Comparison of ENCODE assay signal across 19 cellular contexts in the genomic region with DNA sequence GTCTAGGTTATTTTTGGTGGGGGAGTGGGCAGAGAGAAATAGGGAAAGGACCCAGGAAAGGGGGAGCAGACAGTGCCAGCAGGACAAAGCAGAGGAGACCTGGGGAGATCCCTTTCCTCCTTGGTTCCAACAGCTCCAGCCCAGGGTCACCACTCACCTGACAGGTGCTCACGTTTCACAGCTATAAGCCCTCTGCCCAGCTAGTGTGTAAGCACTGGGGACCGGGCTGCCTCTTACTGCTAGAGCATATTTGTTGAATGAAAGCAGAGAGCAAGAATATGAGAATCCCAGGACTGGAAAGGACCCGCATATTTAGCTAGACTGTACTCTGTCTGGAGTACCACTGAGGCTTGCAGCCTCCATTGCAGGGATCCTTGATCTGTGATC. TPM values are rescaled to one million over a fixed set of nuclear protein-coding genes. Genes with fewer than 3 reads are reported as not detected.
A peak's percentile ranks its signal among the peaks of the same experiment; 100 is the strongest.
DNase-seq lines count a peak whose midpoint lies in the region; ATAC-seq and TF ChIP-seq lines count a peak whose summit lies in the region.
"Had no signal": no experiment of that assay in that cellular context is flagged by ENCODE, and none has a peak within 500 bp of the region (broad histone marks: within the 10 kb centered on the region; RNA-seq: fewer than 3 reads in every experiment).

No MANE protein-coding gene starts in this region.

- H3K9me3 ChIP-seq in esophagus muscularis mucosa: no peaks in the 10 kb centered on the region
- H3K9me3 ChIP-seq: lower lobe of right lung, suprapubic skin had no signal

- H3K27ac ChIP-seq in esophagus muscularis mucosa (replicated peaks in 1 of 4) (peak overlapping the region; percentile 94 to 97 (median 96)), urinary bladder (ENCODE audit: low read depth) (peak overlapping the region; percentile 25)
- H3K27ac ChIP-seq: hepatocyte, lower lobe of right lung had no signal

- H3K27me3 ChIP-seq in esophagus muscularis mucosa: no peaks in the 10 kb centered on the region
- H3K27me3 ChIP-seq: hepatocyte, suprapubic skin had no signal

- POLR2A ChIA-PET in activated naive CD8-positive, alpha-beta T cell treated with anti-CD3 and anti-CD28 coated beads, Interleukin-2, amount 10 ng/mL, durations not matched to agents 7 days and 5 days (lab: Charles Lee): no interaction called here

- peak in 1 of 3 experiments; percentile 4 for TF ChIP-seq CTCF in esophagus muscularis mucosa (IDR thresholded peaks at IDR 0.05)

- TF ChIP-seq POLR2A in esophagus muscularis mucosa (IDR thresholded peaks at IDR 0.05; ENCODE audit: low read depth): no peak

- TF ChIP-seq EP300 in esophagus muscularis mucosa (IDR thresholded peaks at IDR 0.05): no peak

- DNase-seq in activated naive CD8-positive, alpha-beta T cell treated with anti-CD3 and anti-CD28 coated beads, Interleukin-2, amount 10 ng/mL, durations not matched to agents 7 days and 5 days: peak; percentile 15
- DNase-seq in activated naive CD8-positive, alpha-beta T cell treated with anti-CD3 and anti-CD28 coated beads for 36 hours: no peak
- DNase-seq in esophagus muscularis mucosa (ENCODE audit: extremely low spot score) (no peak), sciatic nerve (ENCODE audit: low spot score) (peak; percentile 31)
- no peak for DNase-seq in activated CD4-positive, alpha-beta T cell treated with anti-CD3 and anti-CD28 coated beads for 48 hours
- DNase-seq in stimulated activated effector memory CD8-positive, alpha-beta T cell treated with anti-CD3 and anti-CD28 coated beads, Interleukin-12 subunit alpha, Interleukin-12 subunit beta, amount 100 ng/mL, for 72 hours (ENCODE audit: low spot score in 2 of 2): no peak
- DNase-seq: activated CD4-positive, alpha-beta T cell treated with anti-CD3 and anti-CD28 coated beads, Interleukin-2, amount 10 ng/mL, durations not matched to agents 24 days and 14 days; amniotic stem cell; GOT3; Kasumi-1; lower lobe of right lung; Right ventricle myocardium superior; stimulated activated CD4-positive, alpha-beta T cell treated with anti-CD3 and anti-CD28 coated beads, Interleukin-4, amount 100 ng/mL, for 1 hour had no signal

- no peaks in the 10 kb centered on the region for H3K36me3 Mint-ChIP-seq in activated naive CD8-positive, alpha-beta T cell treated with anti-CD3 and anti-CD28 coated beads, Interleukin-2, amount 10 ng/mL, durations not matched to agents 7 days and 5 days
- H3K36me3 Mint-ChIP-seq in activated naive CD8-positive, alpha-beta T cell treated with anti-CD3 and anti-CD28 coated beads for 36 hours: no peaks in the 10 kb centered on the region
- peaks cover 12% of the 10 kb centered on the region for H3K36me3 Mint-ChIP-seq in stimulated activated effector memory CD8-positive, alpha-beta T cell treated with anti-CD3 and anti-CD28 coated beads, Interleukin-12 subunit alpha, Interleukin-12 subunit beta, amount 100 ng/mL, for 72 hours

- H3K36me3 ChIP-seq in esophagus muscularis mucosa: peaks cover 0 to 25% (median 4%) of the 10 kb centered on the region in 4 donors
- H3K36me3 ChIP-seq in urinary bladder (ENCODE audit: insufficient read depth): no peaks in the 10 kb centered on the region

- ATAC-seq in activated naive CD8-positive, alpha-beta T cell treated with anti-CD3 and anti-CD28 coated beads, Interleukin-2, amount 10 ng/mL, durations not matched to agents 7 days and 5 days (ENCODE audit: low read depth): no peak
- ATAC-seq in sciatic nerve: no peak
- ATAC-seq in stimulated activated effector memory CD8-positive, alpha-beta T cell treated with anti-CD3 and anti-CD28 coated beads, Interleukin-12 subunit alpha, Interleukin-12 subunit beta, amount 100 ng/mL, for 72 hours: no peak
- ATAC-seq in HG03439 (IDR thresholded peaks at IDR 0.05; ENCODE audit: unreplicated experiment): no peak
- ATAC-seq: lower lobe of right lung had no signal

- H3K4me1 Mint-ChIP-seq in activated naive CD8-positive, alpha-beta T cell treated with anti-CD3 and anti-CD28 coated beads, Interleukin-2, amount 10 ng/mL, durations not matched to agents 7 days and 5 days: peaks cover 11% of the 10 kb centered on the region
- H3K4me1 Mint-ChIP-seq in activated naive CD8-positive, alpha-beta T cell treated with anti-CD3 and anti-CD28 coated beads for 36 hours: peaks cover 18% of the 10 kb centered on the region
- H3K4me1 Mint-ChIP-seq in stimulated activated effector memory CD8-positive, alpha-beta T cell treated with anti-CD3 and anti-CD28 coated beads, Interleukin-12 subunit alpha, Interleukin-12 subunit beta, amount 100 ng/mL, for 72 hours: peaks cover 43% of the 10 kb centered on the region

- no peak overlapping the region for H3K4me3 Mint-ChIP-seq in activated naive CD8-positive, alpha-beta T cell treated with anti-CD3 and anti-CD28 coated beads, Interleukin-2, amount 10 ng/mL, durations not matched to agents 7 days and 5 days
- H3K4me3 Mint-ChIP-seq in activated naive CD8-positive, alpha-beta T cell treated with anti-CD3 and anti-CD28 coated beads for 36 hours: no peak overlapping the region
- no peak overlapping the region for H3K4me3 Mint-ChIP-seq in stimulated activated effector memory CD8-positive, alpha-beta T cell treated with anti-CD3 and anti-CD28 coated beads, Interleukin-12 subunit alpha, Interleukin-12 subunit beta, amount 100 ng/mL, for 72 hours
- H3K4me3 Mint-ChIP-seq: activated CD4-positive, alpha-beta T cell treated with anti-CD3 and anti-CD28 coated beads, Interleukin-2, amount 10 ng/mL, durations not matched to agents 24 days and 14 days; B cell had no signal

- no peaks in the 10 kb centered on the region for H3K9me3 Mint-ChIP-seq in activated naive CD8-positive, alpha-beta T cell treated with anti-CD3 and anti-CD28 coated beads, Interleukin-2, amount 10 ng/mL, durations not matched to agents 7 days and 5 days
- H3K9me3 Mint-ChIP-seq in activated naive CD8-positive, alpha-beta T cell treated with anti-CD3 and anti-CD28 coated beads for 36 hours: no peaks in the 10 kb centered on the region
- H3K9me3 Mint-ChIP-seq in stimulated activated effector memory CD8-positive, alpha-beta T cell treated with anti-CD3 and anti-CD28 coated beads, Interleukin-12 subunit alpha, Interleukin-12 subunit beta, amount 100 ng/mL, for 72 hours: no peaks in the 10 kb centered on the region
- H3K9me3 Mint-ChIP-seq: activated CD4-positive, alpha-beta T cell treated with anti-CD3 and anti-CD28 coated beads, Interleukin-2, amount 10 ng/mL, durations not matched to agents 24 days and 14 days had no signal

- H3K4me3 ChIP-seq in esophagus muscularis mucosa (peak overlapping the region in 2 of 4 donors; percentile 10 to 34), urinary bladder (ENCODE audit: low read depth, low read length) (no peak overlapping the region)
- H3K4me3 ChIP-seq: hepatocyte, lower lobe of right lung, skin epidermis, suprapubic skin had no signal

- intact Hi-C loops in esophagus muscularis mucosa (cut with DNase I) (no loop called here), sciatic nerve (cut with DNase I) (no loop called here)

- H3K27me3 Mint-ChIP-seq in activated naive CD8-positive, alpha-beta T cell treated with anti-CD3 and anti-CD28 coated beads, Interleukin-2, amount 10 ng/mL, durations not matched to agents 7 days and 5 days: peaks cover 13% of the 10 kb centered on the region
- H3K27me3 Mint-ChIP-seq in activated naive CD8-positive, alpha-beta T cell treated with anti-CD3 and anti-CD28 coated beads for 36 hours: peaks cover 3% of the 10 kb centered on the region

- H3K27ac Mint-ChIP-seq in activated naive CD8-positive, alpha-beta T cell treated with anti-CD3 and anti-CD28 coated beads, Interleukin-2, amount 10 ng/mL, durations not matched to agents 7 days and 5 days: no peak overlapping the region
- no peak overlapping the region for H3K27ac Mint-ChIP-seq in activated naive CD8-positive, alpha-beta T cell treated with anti-CD3 and anti-CD28 coated beads for 36 hours
- no peak overlapping the region for H3K27ac Mint-ChIP-seq in stimulated activated effector memory CD8-positive, alpha-beta T cell treated with anti-CD3 and anti-CD28 coated beads, Interleukin-12 subunit alpha, Interleukin-12 subunit beta, amount 100 ng/mL, for 72 hours
- H3K27ac Mint-ChIP-seq: activated CD4-positive, alpha-beta T cell treated with anti-CD3 and anti-CD28 coated beads, Interleukin-2, amount 10 ng/mL, durations not matched to agents 24 days and 14 days; B cell had no signal

- peaks cover 99 to 100% (median 100%) of the 10 kb centered on the region in 4 donors for H3K4me1 ChIP-seq in esophagus muscularis mucosa
- H3K4me1 ChIP-seq in urinary bladder (ENCODE audit: insufficient read depth): no peaks in the 10 kb centered on the region

- WGBS in esophagus muscularis mucosa: 56% methylated on average over 3 of the region's 3 CpGs
- WGBS in urinary bladder: 59% methylated on average over 3 of the region's 3 CpGs

RNA-seq across cellular contexts. Expression of a gene that starts 6.7 kb away (rescaled TPM):
- 1 to 10 TPM; 2.4 to 3.2 TPM for total RNA-seq in activated naive CD8-positive, alpha-beta T cell treated with anti-CD3 and anti-CD28 coated beads, Interleukin-2, amount 10 ng/mL, durations not matched to agents 7 days and 5 days
- total RNA-seq in activated naive CD8-positive, alpha-beta T cell treated with anti-CD3 and anti-CD28 coated beads for 36 hours: under 1 TPM; 0.78 to 0.80 TPM
- 100 to 1,000 TPM; 100 to 156 (median 120) TPM for total RNA-seq in esophagus muscularis mucosa
- total RNA-seq in sciatic nerve: 150 TPM
- 43.5 TPM for total RNA-seq in urinary bladder
- 98.2 TPM for polyA plus RNA-seq in urinary bladder

Comparison
In these comparisons a context has a peak if more than half of its experiments do, and no peak if none do; other contexts are left out.
1. DNase-seq: peak in activated naive CD8-positive, alpha-beta T cell treated with anti-CD3 and anti-CD28 coated beads, Interleukin-2, amount 10 ng/mL, durations not matched to agents 7 days and 5 days (single experiment) and sciatic nerve (single experiment); none in activated naive CD8-positive, alpha-beta T cell treated with anti-CD3 and anti-CD28 coated beads for 36 hours (single experiment), esophagus muscularis mucosa (single experiment), activated CD4-positive, alpha-beta T cell treated with anti-CD3 and anti-CD28 coated beads for 48 hours (single experiment) and stimulated activated effector memory CD8-positive, alpha-beta T cell treated with anti-CD3 and anti-CD28 coated beads, Interleukin-12 subunit alpha, Interleukin-12 subunit beta, amount 100 ng/mL, for 72 hours (0 of 2).
2. RNA of a gene that starts 6.7 kb away (total RNA-seq): 150 TPM in sciatic nerve (single experiment), 100 to 156 TPM in esophagus muscularis mucosa and 43.5 TPM in urinary bladder (single experiment); 2.4 to 3.2 TPM in activated naive CD8-positive, alpha-beta T cell treated with anti-CD3 and anti-CD28 coated beads, Interleukin-2, amount 10 ng/mL, durations not matched to agents 7 days and 5 days and 0.78 to 0.80 TPM in activated naive CD8-positive, alpha-beta T cell treated with anti-CD3 and anti-CD28 coated beads for 36 hours; every median in the first group is over 10 times any median in the second.